In the genomic region with DNA sequence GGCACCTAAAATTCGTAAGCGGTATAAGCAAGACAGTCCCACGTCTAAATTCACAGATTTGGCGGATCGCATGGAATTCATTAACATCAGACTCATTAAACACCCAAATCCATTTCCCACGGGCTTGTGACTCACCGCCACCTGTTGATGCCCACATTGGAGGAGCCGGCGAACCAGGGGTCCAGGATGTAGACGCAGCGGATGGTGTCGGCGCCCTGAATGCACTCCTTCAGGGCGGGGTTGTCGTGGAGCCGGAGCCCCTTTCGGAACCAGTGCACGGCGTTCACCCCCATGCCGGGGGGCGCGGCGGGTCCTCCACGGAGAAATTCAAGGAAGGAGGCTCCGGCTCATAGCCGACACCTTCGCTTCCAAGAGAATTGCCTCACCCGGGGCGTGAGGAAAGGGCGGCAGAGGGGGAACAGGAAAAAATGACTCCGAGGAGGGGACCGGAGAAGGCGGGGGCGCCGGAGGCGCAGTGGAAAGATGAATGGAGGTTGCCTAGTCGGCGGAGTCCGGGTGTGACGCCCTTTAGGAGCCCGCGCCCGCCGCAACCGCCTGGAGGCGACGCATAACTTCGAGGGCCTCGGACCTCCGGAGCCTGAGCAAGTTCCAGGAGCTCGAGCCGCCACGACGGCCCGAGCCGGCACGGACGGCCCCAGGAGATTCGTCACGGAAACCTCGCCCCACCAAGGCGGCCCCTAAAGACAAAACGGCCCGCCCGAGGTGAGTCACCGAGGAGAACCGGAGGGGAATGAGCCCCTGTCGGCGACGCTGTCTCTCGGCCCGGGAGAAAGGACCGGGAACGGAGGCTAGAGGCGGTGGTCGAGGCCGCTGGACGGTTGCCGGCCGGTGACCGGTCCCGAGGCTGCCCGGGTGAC, we compare ENCODE assay signal across 7 cellular contexts. TPM values are rescaled to one million over a fixed set of nuclear protein-coding genes. Genes with fewer than 3 reads are reported as not detected.
DNase-seq lines count a peak whose midpoint lies in the region; ATAC-seq and TF ChIP-seq lines count a peak whose summit lies in the region.

No MANE protein-coding gene starts in this region.

- no peak overlapping the region for H3K4ac ChIP-seq in neuronal stem cell (ENCODE audit: low read length)

- H2AK5ac ChIP-seq in neuronal stem cell (ENCODE audit: low read depth, low read length): peak overlapping the region; percentile 40

- H3K4me3 ChIP-seq in fibroblast of pulmonary artery (replicated peaks; ENCODE audit: low read depth, low read length): peak overlapping the region; percentile 83
- peak overlapping the region; percentile 93 to 97 for H3K4me3 ChIP-seq in neuronal stem cell (ENCODE audit: low read length in 2 of 2)

- H3K9ac ChIP-seq in neuronal stem cell (ENCODE audit: low read depth, low read length, poor library complexity): peak overlapping the region; percentile 89

- peak overlapping the region; percentile 92 for H2BK5ac ChIP-seq in neuronal stem cell (ENCODE audit: low read length)

- peak overlapping the region; percentile 98 for H2AFZ ChIP-seq in neuronal stem cell (ENCODE audit: low read length)

- WGBS in neuronal stem cell (ENCODE audit: extremely low coverage in 2 of 2, insufficient read length in 2 of 2, insufficient replicate concordance in 1 of 2), 2 donors: no CpG with 5 or more reads among the region's 83 CpGs

- H2BK12ac ChIP-seq in neuronal stem cell (ENCODE audit: low read length): no peak overlapping the region

- H2BK15ac ChIP-seq in neuronal stem cell (ENCODE audit: low read length): no peak overlapping the region

- peak overlapping the region; percentile 11 for H2BK120ac ChIP-seq in neuronal stem cell (ENCODE audit: low read depth, low read length)

- peaks cover 3% of the 10 kb centered on the region for H3K79me1 ChIP-seq in neuronal stem cell (ENCODE audit: low read depth, low read length)

- H3K36me3 ChIP-seq in neuronal stem cell (replicated peaks in 1 of 2; ENCODE audit: control insufficient read depth in 2 of 2, insufficient read depth in 2 of 2, low read length in 2 of 2): no peaks in the 10 kb centered on the region

- H3K4me2 ChIP-seq in neuronal stem cell (ENCODE audit: insufficient read depth, low read length, poor library complexity, severe bottlenecking): peak overlapping the region; percentile 92

- ATAC-seq in GM18517 (IDR thresholded peaks at IDR 0.05; ENCODE audit: unreplicated experiment) (peak; percentile 28), HG02623 (IDR thresholded peaks at IDR 0.05; ENCODE audit: unreplicated experiment) (peak; percentile 29)

- no peak overlapping the region for H3K14ac ChIP-seq in neuronal stem cell (ENCODE audit: low read length)

- H4K91ac ChIP-seq in neuronal stem cell (ENCODE audit: low read depth, low read length, poor library complexity): no peak overlapping the region

- H3K27me3 ChIP-seq in neuronal stem cell (ENCODE audit: control insufficient read depth in 3 of 3, insufficient read depth in 3 of 3, low read depth in 1 of 3, low read length in 3 of 3): peaks cover 0 to 3% (median 0%) of the 10 kb centered on the region in 3 experiments

- peaks cover 0 to 6% of the 10 kb centered on the region in 2 donors for H3K4me1 ChIP-seq in neuronal stem cell (ENCODE audit: control insufficient read depth in 2 of 2, insufficient read depth in 1 of 2, low read depth in 1 of 2, low read length in 2 of 2)

- peak overlapping the region; percentile 89 for H3K18ac ChIP-seq in neuronal stem cell (ENCODE audit: low read length)

- H3K23ac ChIP-seq in neuronal stem cell (ENCODE audit: low read depth, low read length, poor library complexity): peak overlapping the region; percentile 92

- no peak overlapping the region for H4K8ac ChIP-seq in neuronal stem cell (ENCODE audit: low read depth, low read length)

- DNase-seq in NCI-H2171 (lab: John Stamatoyannopoulos, UW): peak; percentile 39
- DNase-seq in activated T-cell treated with anti-CD3 and anti-CD28 coated beads, Interleukin-2, amount 50 U/mL, for 1 hour: peak; percentile 92
- DNase-seq in fibroblast of pulmonary artery (ENCODE audit: low read depth): peak; percentile 41
- peak; percentile 24 for DNase-seq in neuronal stem cell (ENCODE audit: low spot score)
- peak; percentile 26 for DNase-seq in superior temporal gyrus (ENCODE audit: extremely low spot score)

- H3K27ac ChIP-seq in neuronal stem cell (replicated peaks; ENCODE audit: low read length): no peak overlapping the region

- no peak for TF ChIP-seq CTCF in fibroblast of pulmonary artery (IDR thresholded peaks at IDR 0.05; ENCODE audit: low read length, missing control alignments)

- H3K9me3 ChIP-seq in neuronal stem cell (replicated peaks in 1 of 2; ENCODE audit: control insufficient read depth in 2 of 2, insufficient read depth in 1 of 2, low read depth in 1 of 2, low read length in 2 of 2): peaks cover 0 to 2% of the 10 kb centered on the region in 2 donors

RNA-seq across cellular contexts. Expression of a gene that starts 0.4 kb away (rescaled TPM):
- polyA plus RNA-seq in neuronal stem cell (2013, experiment 1 of 2): 29.5 TPM
- polyA plus RNA-seq in neuronal stem cell (2013, experiment 2 of 2): 28.2 TPM

Comparison
In these comparisons a context has a peak if more than half of its experiments do, and no peak if none do; other contexts are left out.
1. DNase-seq: peak in every context shown above with its lines; median percentile 92 in activated T-cell treated with anti-CD3 and anti-CD28 coated beads, Interleukin-2, amount 50 U/mL, for 1 hour; 41 in fibroblast of pulmonary artery; 39 in NCI-H2171; 26 in superior temporal gyrus; 24 in neuronal stem cell.